23 cellular contexts compared by ENCODE assay signal in genomic region chr10:69216577-69217118, GRCh38. TPM values are rescaled to one million over a fixed set of nuclear protein-coding genes. Genes with fewer than 3 reads are reported as not detected.
DNase-seq lines count a peak whose midpoint lies in the region; ATAC-seq and TF ChIP-seq lines count a peak whose summit lies in the region.
"Had no signal": no experiment of that assay in that cellular context is flagged by ENCODE, and none has a peak within 500 bp of the region (broad histone marks: within the 10 kb centered on the region; RNA-seq: fewer than 3 reads in every experiment).

No MANE protein-coding gene starts in this region.

- no peak overlapping the region for H3K4me3 Mint-ChIP-seq in activated CD8-positive, alpha-beta memory T cell treated with anti-CD3 and anti-CD28 coated beads, Interleukin-2, amount 10 ng/mL, durations not matched to agents 7 days and 5 days
- no peak overlapping the region for H3K4me3 Mint-ChIP-seq in activated T-cell treated with anti-CD3 and anti-CD28 coated beads, Interleukin-2, amount 50 U/mL, for 24 hours
- H3K4me3 Mint-ChIP-seq: GM23338 had no signal

- peaks cover 48% of the 10 kb centered on the region for H3K4me1 Mint-ChIP-seq in activated CD8-positive, alpha-beta memory T cell treated with anti-CD3 and anti-CD28 coated beads, Interleukin-2, amount 10 ng/mL, durations not matched to agents 7 days and 5 days
- H3K4me1 Mint-ChIP-seq in activated T-cell treated with anti-CD3 and anti-CD28 coated beads, Interleukin-2, amount 50 U/mL, for 24 hours (ENCODE audit: low read depth), result peaks cover 41% of the 10 kb centered on the region

- no peak overlapping the region for H2AFZ ChIP-seq in hepatocyte
- H2AFZ ChIP-seq: GM23338 had no signal

- no peak for ATAC-seq in activated CD8-positive, alpha-beta memory T cell treated with anti-CD3 and anti-CD28 coated beads, Interleukin-2, amount 10 ng/mL, durations not matched to agents 7 days and 5 days
- ATAC-seq in HG03520 (IDR thresholded peaks at IDR 0.05; ENCODE audit: unreplicated experiment), result no peak
- ATAC-seq: GM23338 had no signal

- H3K4me3 ChIP-seq in SK-N-MC (no peak overlapping the region), hepatocyte (no peak overlapping the region)
- H3K4me3 ChIP-seq: BLaER1 treated with 17β-estradiol and CSF1 and Interleukin-3, amounts not matched to agents 10 nM and 100 nM; cardiac muscle cell; GM23338; lower lobe of right lung had no signal

- H3K9me2 ChIP-seq in hepatocyte (replicated peaks; ENCODE audit: insufficient read depth), result no peaks in the 10 kb centered on the region

- H3K27ac ChIP-seq in SK-N-MC (peak overlapping the region; percentile 42; the same call in 1 of the 2 replicates), hepatocyte (peak overlapping the region; percentile 52)
- H3K27ac ChIP-seq: BLaER1 treated with 17β-estradiol and CSF1 and Interleukin-3, amounts not matched to agents 10 nM and 100 nM; cardiac muscle cell; lower lobe of right lung had no signal

- H3K36me3 ChIP-seq in SK-N-MC (ENCODE audit: insufficient read depth, low read length) (no peaks in the 10 kb centered on the region), hepatocyte (replicated peaks; ENCODE audit: insufficient read depth, low read depth) (no peaks in the 10 kb centered on the region)
- H3K36me3 ChIP-seq: BLaER1 treated with 17β-estradiol and CSF1 and Interleukin-3, amounts not matched to agents 10 nM and 100 nM; cardiac muscle cell; lower lobe of right lung had no signal

- peaks cover 5% of the 10 kb centered on the region for H3K9me3 Mint-ChIP-seq in activated CD8-positive, alpha-beta memory T cell treated with anti-CD3 and anti-CD28 coated beads, Interleukin-2, amount 10 ng/mL, durations not matched to agents 7 days and 5 days (ENCODE audit: low read depth)
- H3K9me3 Mint-ChIP-seq in activated T-cell treated with anti-CD3 and anti-CD28 coated beads, Interleukin-2, amount 50 U/mL, for 24 hours, result no peaks in the 10 kb centered on the region
- H3K9me3 Mint-ChIP-seq: activated naive CD4-positive, alpha-beta T cell treated with anti-CD3 and anti-CD28 coated beads for 36 hours; GM23338; type B pancreatic cell had no signal

- no peak overlapping the region for H3K4me2 ChIP-seq in hepatocyte
- H3K4me2 ChIP-seq: GM23338 had no signal

- no peaks in the 10 kb centered on the region for H3K27me3 ChIP-seq in hepatocyte
- H3K27me3 ChIP-seq: BLaER1 treated with 17β-estradiol and CSF1 and Interleukin-3, amounts not matched to agents 10 nM and 100 nM; cardiac muscle cell had no signal

- H3K27ac Mint-ChIP-seq in activated CD8-positive, alpha-beta memory T cell treated with anti-CD3 and anti-CD28 coated beads, Interleukin-2, amount 10 ng/mL, durations not matched to agents 7 days and 5 days, result peak overlapping the region; percentile 7
- no peak overlapping the region for H3K27ac Mint-ChIP-seq in activated T-cell treated with anti-CD3 and anti-CD28 coated beads, Interleukin-2, amount 50 U/mL, for 24 hours
- H3K27ac Mint-ChIP-seq: GM23338, type B pancreatic cell had no signal

- TF ChIP-seq CTCF in hepatocyte (IDR thresholded peaks at IDR 0.05; ENCODE audit: poor library complexity), result no peak

- H3K79me2 ChIP-seq in hepatocyte, result peaks cover 7% of the 10 kb centered on the region

- DNase-seq in activated CD8-positive, alpha-beta memory T cell treated with anti-CD3 and anti-CD28 coated beads, Interleukin-2, amount 10 ng/mL, durations not matched to agents 7 days and 5 days, result no peak
- DNase-seq in activated CD8-positive, alpha-beta memory T cell treated with anti-CD3 and anti-CD28 coated beads for 24 hours, result no peak
- DNase-seq in SK-N-MC (ENCODE audit: low read depth, low spot score) (no peak), hepatocyte (ENCODE audit: low spot score) (no peak), pons (ENCODE audit: low spot score) (no peak)
- no peak for DNase-seq in activated T-cell treated with anti-CD3 and anti-CD28 coated beads, Interleukin-2, amount 50 U/mL, for 24 hours
- no peak for DNase-seq in activated CD4-positive, alpha-beta T cell treated with anti-CD3 and anti-CD28 coated beads for 4 hours
- DNase-seq: activated naive CD4-positive, alpha-beta T cell treated with anti-CD3 and anti-CD28 coated beads for 36 hours; activated T-cell treated with anti-CD3 and anti-CD28 coated beads, Interleukin-2, amount 50 U/mL, for 48 hours; cortex of kidney; DND-41; lower lobe of right lung; NCI-H1092; NCI-H187 treated with DMSO at 0.1 percent for 48 hours; NCI-H526 treated with DMSO at 0.1 percent for 48 hours; SHP77 had no signal

- CTCF ChIA-PET in activated CD8-positive, alpha-beta memory T cell treated with anti-CD3 and anti-CD28 coated beads, Interleukin-2, amount 10 ng/mL, durations not matched to agents 7 days and 5 days (lab: Charles Lee), result interaction anchor here (1.0 to 8.2 kb wide), 5 partner anchors 10 to 191 kb away, joined by 3 to 65 read pairs (median 4); partner anchors contain the start of gene SUPV3L1

- peaks cover 13% of the 10 kb centered on the region for H3K4me1 ChIP-seq in hepatocyte (ENCODE audit: insufficient read depth)

- no peaks in the 10 kb centered on the region for H4K20me1 ChIP-seq in hepatocyte (ENCODE audit: insufficient read depth, poor library complexity, severe bottlenecking)
- H4K20me1 ChIP-seq: BLaER1 treated with 17β-estradiol and CSF1 and Interleukin-3, amounts not matched to agents 10 nM and 100 nM had no signal

- H3K36me3 Mint-ChIP-seq in activated CD8-positive, alpha-beta memory T cell treated with anti-CD3 and anti-CD28 coated beads, Interleukin-2, amount 10 ng/mL, durations not matched to agents 7 days and 5 days, result peaks cover 16% of the 10 kb centered on the region
- no peaks in the 10 kb centered on the region for H3K36me3 Mint-ChIP-seq in activated T-cell treated with anti-CD3 and anti-CD28 coated beads, Interleukin-2, amount 50 U/mL, for 24 hours (ENCODE audit: low read depth)
- H3K36me3 Mint-ChIP-seq: type B pancreatic cell had no signal

- 81% methylated on average over 11 of the region's 11 CpGs for WGBS in hepatocyte (ENCODE audit: low lambda C conversion rate, missing lambda C conversion rate)

- H3K9me3 ChIP-seq in SK-N-MC (ENCODE audit: low read depth, low read length) (no peaks in the 10 kb centered on the region), hepatocyte (ENCODE audit: low read depth) (no peaks in the 10 kb centered on the region)
- H3K9me3 ChIP-seq: lower lobe of right lung had no signal

- no peaks in the 10 kb centered on the region for H3K27me3 Mint-ChIP-seq in activated CD8-positive, alpha-beta memory T cell treated with anti-CD3 and anti-CD28 coated beads, Interleukin-2, amount 10 ng/mL, durations not matched to agents 7 days and 5 days
- no peaks in the 10 kb centered on the region for H3K27me3 Mint-ChIP-seq in activated T-cell treated with anti-CD3 and anti-CD28 coated beads, Interleukin-2, amount 50 U/mL, for 24 hours

- no peak overlapping the region for H3K9ac ChIP-seq in SK-N-MC (ENCODE audit: insufficient read length)
- H3K9ac ChIP-seq: BLaER1 treated with 17β-estradiol and CSF1 and Interleukin-3, amounts not matched to agents 10 nM and 100 nM had no signal

RNA-seq across cellular contexts. Expression of gene HKDC1, which starts 3.5 kb away (rescaled TPM):
- 1 to 10 TPM in 1 of 2 experiments, under 1 TPM in 1; 0.61 to 2.7 TPM for total RNA-seq in activated CD8-positive, alpha-beta memory T cell treated with anti-CD3 and anti-CD28 coated beads, Interleukin-2, amount 10 ng/mL, durations not matched to agents 7 days and 5 days
- 27.7 and 27.9 TPM in 2 replicates for total RNA-seq in hepatocyte
- 19.5 and 23.6 TPM in 2 replicates for polyA plus RNA-seq in hepatocyte
- total RNA-seq: activated CD8-positive, alpha-beta memory T cell treated with anti-CD3 and anti-CD28 coated beads for 36 hours; cardiac muscle cell; pulmonary artery endothelial cell had no signal
- polyA plus RNA-seq: cardiac muscle cell, GM23338 had no signal

RNA-seq across cellular contexts. Expression of gene SUPV3L1, which starts 36.6 kb away (rescaled TPM):
- 10 to 100 TPM; 46.9 to 59.0 TPM for total RNA-seq in activated CD8-positive, alpha-beta memory T cell treated with anti-CD3 and anti-CD28 coated beads, Interleukin-2, amount 10 ng/mL, durations not matched to agents 7 days and 5 days
- total RNA-seq in hepatocyte, result 25.2 and 27.6 TPM in 2 replicates
- 25.9 and 27.9 TPM in 2 replicates for polyA plus RNA-seq in hepatocyte
